ENCODE assay signal across 1 cellular context in genomic region chr12:96948782-96949181, GRCh38.
TF ChIP-seq lines count a peak whose summit lies in the region.

No MANE protein-coding gene starts in this region.

TF ChIP-seq in SK-N-SH, 30 proteins besides CTCF, POLR2A, EP300 and RAD21 (continued from another document):
- TF ChIP-seq MEF2A (IDR thresholded peaks at IDR 0.05; ENCODE audit: borderline replicate concordance, low read depth) (no peak), IRF3 (IDR thresholded peaks at IDR 0.05; ENCODE audit: low read depth, low read length) (no peak), NRF1 (IDR thresholded peaks at IDR 0.05; ENCODE audit: low read depth, low read length) (no peak), JUND (IDR thresholded peaks at IDR 0.05) (no peak)
